2 cellular contexts compared by ENCODE assay signal in the genomic region with DNA sequence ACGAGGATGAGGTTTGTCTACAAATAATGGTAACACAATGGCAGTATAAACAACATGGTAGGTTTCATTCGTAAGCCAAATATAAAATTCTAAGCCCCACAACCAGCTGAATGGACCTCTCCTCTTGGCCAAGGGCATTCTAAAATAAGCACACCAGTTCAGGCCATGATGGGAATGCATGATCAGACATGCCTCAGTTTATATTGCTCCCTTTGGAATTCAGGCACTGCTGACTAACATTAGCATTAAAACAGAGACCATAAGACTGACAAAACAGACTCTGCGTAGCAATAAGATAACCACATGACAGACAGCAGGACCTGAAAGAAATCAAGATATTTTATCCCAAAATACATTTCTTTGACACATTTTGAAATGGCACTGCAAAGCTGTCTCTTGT.
TF ChIP-seq lines count a peak whose summit lies in the region.

No MANE protein-coding gene starts in this region.

TF ChIP-seq in IMR-90, 13 proteins besides CTCF, POLR2A, EP300 and RAD21 (continued from another document):
- no peak for TF ChIP-seq ELK1 (IDR thresholded peaks at IDR 0.05; ENCODE audit: borderline replicate concordance, low read depth, low read length)
- TF ChIP-seq FOS (IDR thresholded peaks at IDR 0.05; ENCODE audit: low read depth, low read length): no peak

TF ChIP-seq in neural cell, 6 proteins besides CTCF, POLR2A, EP300 and RAD21 (continued from another document):
- TF ChIP-seq REST (IDR thresholded peaks at IDR 0.05; ENCODE audit: borderline replicate concordance): no peak
- no peak for TF ChIP-seq EZH2 (IDR thresholded peaks at IDR 0.05; ENCODE audit: borderline replicate concordance, insufficient read depth, low read length, poor library complexity, severe bottlenecking)
- TF ChIP-seq POLR2AphosphoS5 (IDR thresholded peaks at IDR 0.05): no peak
